Comparison of ENCODE assay signal across 8 cellular contexts in genomic region chr5:114360816-114361723, GRCh38. TPM values are rescaled to one million over a fixed set of nuclear protein-coding genes. Genes with fewer than 3 reads are reported as not detected.
DNase-seq lines count a peak whose midpoint lies in the region; ATAC-seq and TF ChIP-seq lines count a peak whose summit lies in the region.

No MANE protein-coding gene starts in this region.

- H3K9me3 Mint-ChIP-seq in HFFc6 = no peaks in the 10 kb centered on the region
- no peaks in the 10 kb centered on the region for H3K9me3 Mint-ChIP-seq in nephron
- H3K9me3 Mint-ChIP-seq in T-cell = no peaks in the 10 kb centered on the region

- H3K27me3 Mint-ChIP-seq in HFFc6 (ENCODE audit: insufficient read depth) (peaks cover 11% of the 10 kb centered on the region; the same call in 1 of the 2 replicates), nephron (ENCODE audit: low read depth) (peaks cover 87% of the 10 kb centered on the region), T-cell (peaks cover 22 to 40% of the 10 kb centered on the region in 2 donors)

- DNase-seq in HFFc6 (peak; percentile 7), NCI-H82 treated with DMSO at 0.1 percent for 48 hours (lab: John Stamatoyannopoulos, UW; ENCODE audit: unreplicated experiment) (peak; percentile 18), T-helper 9 cell (no peak), T-cell (no peak)

- CTCF ChIA-PET in T-cell (lab: Charles Lee) = no interaction called here

- H3K4me3 Mint-ChIP-seq in HFFc6 (peak overlapping the region; percentile 97), nephron (peak overlapping the region; percentile 95 to 97 (median 95)), T-cell (no peak overlapping the region)

- H3K36me3 Mint-ChIP-seq in HFFc6 (ENCODE audit: low read depth) (peaks cover 13% of the 10 kb centered on the region; the same call in 1 of the 2 replicates), nephron (ENCODE audit: low read depth) (no peaks in the 10 kb centered on the region), T-cell (no peaks in the 10 kb centered on the region)

- TF ChIP-seq CTCF in GM12872 (IDR thresholded peaks at IDR 0.05; ENCODE audit: insufficient read depth, low read depth, low read length) (0 out of 3 replicates have a peak, but pooled peaks have one; percentile 17), HFFc6 (IDR thresholded peaks at IDR 0.05) (peak; percentile 60), nephron (IDR thresholded peaks at IDR 0.05; ENCODE audit: unreplicated experiment in 3 of 3) (peak; percentile 14 to 35 (median 29))

- peaks cover 44% of the 10 kb centered on the region for H3K4me1 Mint-ChIP-seq in HFFc6 (ENCODE audit: low read depth)
- H3K4me1 Mint-ChIP-seq in nephron = peaks cover 20% of the 10 kb centered on the region
- H3K4me1 Mint-ChIP-seq in T-cell = peaks cover 0 to 7% (median 5%) of the 10 kb centered on the region in 3 donors

- H3K27ac Mint-ChIP-seq in HFFc6 (peak overlapping the region; percentile 53; the same call in 1 of the 2 replicates), nephron (no peak overlapping the region), T-cell (no peak overlapping the region)

- ATAC-seq in esophagus mucosa (peak; percentile 14), GM18520 (IDR thresholded peaks at IDR 0.05; ENCODE audit: unreplicated experiment) (no peak), T-cell (replicated peaks in 1 of 4) (no peak)

- POLR2A ChIA-PET in T-cell (lab: Charles Lee) = no interaction called here

RNA-seq across cellular contexts. Expression of gene KCNN2, which starts 0.8 kb away (rescaled TPM):
- total RNA-seq in HFFc6 (2021; fragmentation: NEBNext Ultra II Directional; extraction: Animal tissue kit (Norgen Biotek cat#: 25700)) = 10 to 100 TPM; 13.9 to 51.6 (median 47.0) TPM
- 0.36 TPM for total RNA-seq in esophagus mucosa
- not detected for total RNA-seq in T-cell

Comparison
In these comparisons a context has a peak if more than half of its experiments do, and no peak if none do; other contexts are left out.
1. DNase-seq: peak in HFFc6 (single experiment) and NCI-H82 treated with DMSO at 0.1 percent for 48 hours (single experiment); none in T-helper 9 cell (single experiment) and T-cell (0 of 34).
2. H3K4me3 Mint-ChIP-seq: peak in HFFc6 (single experiment) and nephron (3 of 3); none in T-cell (0 of 3).
3. RNA of gene KCNN2, which starts 0.8 kb away (total RNA-seq): 13.9 to 51.6 TPM in HFFc6; 0.36 TPM in esophagus mucosa (single experiment) and not detected in T-cell; every median in the first group is over 10 times any median in the second.
4. Peak in every context shown above with its lines, with median percentiles within 50 percentile points of each other: CTCF ChIP-seq.